ENCODE assay signal across 26 cellular contexts in genomic region chr10:16690417-16690816, GRCh38.
"Had no signal": no experiment of that assay in that cellular context is flagged by ENCODE, and none has a peak within 500 bp of the region (broad histone marks: within the 10 kb centered on the region; RNA-seq: fewer than 3 reads in every experiment).

No MANE protein-coding gene starts in this region.

- H3K36me3 ChIP-seq: colonic mucosa, ovary, uterus had no signal

- H3K9me3 ChIP-seq: colonic mucosa, esophagus squamous epithelium, left lung, ovary, psoas muscle, sigmoid colon, suprapubic skin, transverse colon, upper lobe of right lung, uterus had no signal

- DNase-seq: colonic mucosa; effector CD8-positive, alpha-beta T cell; erythroblast; esophagus squamous epithelium; hypothalamus; immature natural killer cell; left lung; mesenchymal stem cell; naive thymus-derived CD4-positive, alpha-beta T cell; nucleus accumbens; ovary; posterior cingulate gyrus; psoas muscle; right cardiac atrium; sigmoid colon; stimulated activated CD4-positive, alpha-beta T cell treated with anti-CD3 and anti-CD28 coated beads, Interleukin-2, amount 100 ng/mL, for 24 hours; stimulated activated CD4-positive, alpha-beta T cell treated with anti-CD3 and anti-CD28 coated beads, Interleukin-4, amount 100 ng/mL, for 4 hours; stimulated activated naive CD8-positive, alpha-beta T cell treated with anti-CD3 and anti-CD28 coated beads, Interleukin-15, Interleukin-2, amounts not matched to agents 100 U/mL and 50 U/mL, for 24 hours; transverse colon; upper lobe of right lung; uterus had no signal

- H3K27me3 ChIP-seq: colonic mucosa, esophagus squamous epithelium, left lung, ovary, sigmoid colon, suprapubic skin, transverse colon, upper lobe of right lung, uterus had no signal

- H3K4me1 Mint-ChIP-seq: immature natural killer cell; mesothelial cell of epicardium; naive thymus-derived CD4-positive, alpha-beta T cell; nephron; stimulated activated memory B cell treated with anti-CD40 and anti-IgM and Interleukin-4, amounts not matched to agents 10 μg/mL and 1 μg/mL and 100 μg/mL, for 72 hours had no signal

- H3K27ac Mint-ChIP-seq: dendritic cell treated with granulocyte-macrophage colony-stimulating factor and Interleukin-4, amounts not matched to agents 40 ng/mL and 50 ng/mL, for 4 days; mesothelial cell of epicardium; naive thymus-derived CD4-positive, alpha-beta T cell; nephron; stimulated activated memory B cell treated with anti-CD40 and anti-IgM and Interleukin-4, amounts not matched to agents 10 μg/mL and 1 μg/mL and 100 μg/mL, for 72 hours had no signal

- H3K4me1 ChIP-seq: colonic mucosa, esophagus squamous epithelium, left lung, psoas muscle, sigmoid colon, suprapubic skin, transverse colon, upper lobe of right lung, uterus had no signal

- H3K27ac ChIP-seq: colonic mucosa, esophagus squamous epithelium, left lung, ovary, psoas muscle, sigmoid colon, suprapubic skin, transverse colon, upper lobe of right lung, uterus had no signal

- H3K4me3 ChIP-seq: colonic mucosa, esophagus squamous epithelium, left lung, ovary, psoas muscle, sigmoid colon, suprapubic skin, transverse colon, upper lobe of right lung, uterus had no signal

- H3K9me3 Mint-ChIP-seq: dendritic cell treated with granulocyte-macrophage colony-stimulating factor and Interleukin-4, amounts not matched to agents 40 ng/mL and 50 ng/mL, for 4 days; immature natural killer cell; mesothelial cell of epicardium; naive thymus-derived CD4-positive, alpha-beta T cell; nephron; stimulated activated memory B cell treated with anti-CD40 and anti-IgM and Interleukin-4, amounts not matched to agents 10 μg/mL and 1 μg/mL and 100 μg/mL, for 72 hours had no signal

- ATAC-seq: left lung; naive thymus-derived CD4-positive, alpha-beta T cell; psoas muscle; right cardiac atrium; stimulated activated memory B cell treated with anti-CD40 and anti-IgM and Interleukin-4, amounts not matched to agents 10 μg/mL and 1 μg/mL and 100 μg/mL, for 72 hours; stimulated activated naive CD8-positive, alpha-beta T cell treated with anti-CD3 and anti-CD28 coated beads, Interleukin-15, Interleukin-2, amounts not matched to agents 100 U/mL and 50 U/mL, for 24 hours; upper lobe of right lung had no signal

- H3K4me3 Mint-ChIP-seq: dendritic cell treated with granulocyte-macrophage colony-stimulating factor and Interleukin-4, amounts not matched to agents 40 ng/mL and 50 ng/mL, for 4 days; immature natural killer cell; mesothelial cell of epicardium; naive thymus-derived CD4-positive, alpha-beta T cell; nephron; stimulated activated memory B cell treated with anti-CD40 and anti-IgM and Interleukin-4, amounts not matched to agents 10 μg/mL and 1 μg/mL and 100 μg/mL, for 72 hours had no signal

- H3K27me3 Mint-ChIP-seq: dendritic cell treated with granulocyte-macrophage colony-stimulating factor and Interleukin-4, amounts not matched to agents 40 ng/mL and 50 ng/mL, for 4 days; naive thymus-derived CD4-positive, alpha-beta T cell; stimulated activated memory B cell treated with anti-CD40 and anti-IgM and Interleukin-4, amounts not matched to agents 10 μg/mL and 1 μg/mL and 100 μg/mL, for 72 hours had no signal
